ENCODE assay signal across 12 cellular contexts in genomic region chr12:103571286-103571685, GRCh38. TPM values are rescaled to one million over a fixed set of nuclear protein-coding genes. Genes with fewer than 3 reads are reported as not detected.
DNase-seq lines count a peak whose midpoint lies in the region; ATAC-seq, FAIRE-seq and TF ChIP-seq lines count a peak whose summit lies in the region.
"Had no signal": no experiment of that assay in that cellular context is flagged by ENCODE, and none has a peak within 500 bp of the region (broad histone marks: within the 10 kb centered on the region; RNA-seq: fewer than 3 reads in every experiment).

No MANE protein-coding gene starts in this region.

- H3K27me3 ChIP-seq in bronchial epithelial cell (ENCODE audit: control insufficient read depth, insufficient read depth, low read length) (no peaks in the 10 kb centered on the region), right lobe of liver (no peaks in the 10 kb centered on the region), upper lobe of right lung (peaks cover 12% of the 10 kb centered on the region)

- no peak for FAIRE-seq in bronchial epithelial cell (lab: Jason Lieb, UNC)
- FAIRE-seq: GM12878 had no signal

- TF ChIP-seq POLR2A in right lobe of liver (IDR thresholded peaks at IDR 0.05), result no peak

- peak overlapping the region; percentile 18 for H3K4me3 ChIP-seq in bronchial epithelial cell (ENCODE audit: low read depth, low read length)
- H3K4me3 ChIP-seq in right lobe of liver, result no peak overlapping the region
- H3K4me3 ChIP-seq in upper lobe of right lung, result no peak overlapping the region
- H3K4me3 ChIP-seq: gastrocnemius medialis, GM12878 had no signal

- 18% methylated on average over 6 of the region's 18 CpGs for WGBS in right lobe of liver (ENCODE audit: insufficient coverage, low coverage, low lambda C conversion rate, missing lambda C conversion rate)

- H3K9me3 ChIP-seq in right lobe of liver, result no peaks in the 10 kb centered on the region
- no peaks in the 10 kb centered on the region for H3K9me3 ChIP-seq in upper lobe of right lung

- ATAC-seq in Right ventricle myocardium inferior (peak; percentile 83), right lobe of liver (peak; percentile 24 to 46 (median 31)), upper lobe of right lung (peak; percentile 51), GM18498 (IDR thresholded peaks at IDR 0.05; ENCODE audit: unreplicated experiment) (no peak)
- ATAC-seq: gastrocnemius medialis, GM12878 had no signal

- H3K4me1 ChIP-seq in right lobe of liver, result peaks cover 0 to 5% (median 1%) of the 10 kb centered on the region in 4 donors
- no peaks in the 10 kb centered on the region for H3K4me1 ChIP-seq in upper lobe of right lung
- H3K4me1 ChIP-seq: gastrocnemius medialis had no signal

- TF ChIP-seq CTCF in bronchial epithelial cell (IDR thresholded peaks at IDR 0.05; ENCODE audit: insufficient read depth, low read length, severe bottlenecking) (peak; percentile 1), right lobe of liver (IDR thresholded peaks at IDR 0.05) (no peak), upper lobe of right lung (IDR thresholded peaks at IDR 0.05) (no peak)

- DNase-seq in Right ventricle myocardium inferior (ENCODE audit: missing footprints) (no peak), cardiac septum (ENCODE audit: low spot score) (no peak), bronchial epithelial cell (ENCODE audit: low read depth) (peak; percentile 33), right lobe of liver (peak in 1 of 3 donors; percentile 26), upper lobe of right lung (no peak), NCI-H446 (lab: John Stamatoyannopoulos, UW) (no peak)
- no peak for DNase-seq in activated effector memory CD4-positive, alpha-beta T cell treated with Interleukin-2 at 50 U/mL for 16 hours
- DNase-seq: gastrocnemius medialis, Karpas-422, T-helper 9 cell had no signal

- no peak overlapping the region for H3K27ac ChIP-seq in right lobe of liver
- H3K27ac ChIP-seq in upper lobe of right lung, result no peak overlapping the region
- H3K27ac ChIP-seq: gastrocnemius medialis had no signal

- no peaks in the 10 kb centered on the region for H3K36me3 ChIP-seq in bronchial epithelial cell (ENCODE audit: control insufficient read depth, insufficient read depth, low read length)
- no peaks in the 10 kb centered on the region for H3K36me3 ChIP-seq in right lobe of liver
- no peaks in the 10 kb centered on the region for H3K36me3 ChIP-seq in upper lobe of right lung
- H3K36me3 ChIP-seq: gastrocnemius medialis had no signal

- intact Hi-C loops in Right ventricle myocardium inferior (cut with DNase I), result loop anchor here (10.0 kb wide), 1 partner anchor 174 kb away; no protein-coding TSS in a partner anchor
- intact Hi-C loops in cardiac septum (cut with DNase I), result no loop called here
- intact Hi-C loops in right lobe of liver (cut with DNase I), result no loop called here
- intact Hi-C loops in upper lobe of right lung (cut with DNase I), result no loop called here

RNA-seq across cellular contexts. Expression of gene STAB2, which starts 15.8 kb away (rescaled TPM):
- total RNA-seq in Right ventricle myocardium inferior, result 0.11 TPM
- total RNA-seq in cardiac septum, result 0.75 TPM
- total RNA-seq in bronchial epithelial cell, result not detected in 2 replicates
- 10 to 100 TPM in 4 of 6 experiments, 1 to 10 TPM in 2; 5.5 to 32.2 (median 18.5) TPM for total RNA-seq in right lobe of liver
- total RNA-seq in upper lobe of right lung, result 2.6 TPM
- total RNA-seq: gastrocnemius medialis, GM12878 had no signal
